ENCODE assay signal across 16 cellular contexts in the genomic region with DNA sequence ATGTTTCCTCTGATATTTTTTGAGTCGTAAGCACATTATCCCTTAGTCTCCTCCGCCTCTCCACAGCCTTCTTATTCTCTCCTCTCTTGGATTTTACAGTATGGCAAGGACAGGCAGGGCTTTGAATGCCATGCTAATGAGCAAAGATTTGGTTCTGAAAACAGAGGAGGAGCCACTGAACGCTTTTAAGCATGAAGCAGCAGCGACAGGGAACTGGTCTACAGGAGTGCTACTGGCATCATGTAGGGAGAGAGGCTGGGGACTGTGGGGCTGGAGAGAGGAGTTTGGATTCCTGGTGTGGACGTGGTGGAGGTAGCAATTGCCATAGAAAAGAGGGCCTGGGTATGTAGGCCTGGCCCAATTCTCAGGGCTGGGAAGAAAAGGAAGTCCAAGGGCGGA.
"Had no signal": no experiment of that assay in that cellular context is flagged by ENCODE, and none has a peak within 500 bp of the region (broad histone marks: within the 10 kb centered on the region; RNA-seq: fewer than 3 reads in every experiment).

No MANE protein-coding gene starts in this region.

- H3K4me1 Mint-ChIP-seq: stimulated activated naive B cell treated with anti-CD40 and anti-IgM and Interleukin-4, amounts not matched to agents 10 μg/mL and 1 μg/mL and 100 μg/mL, for 72 hours had no signal

- H3K27ac ChIP-seq: ascending aorta, cardiac muscle cell, heart right ventricle, right lobe of liver, spleen, WERI-Rb-1 had no signal

- H3K9me3 ChIP-seq: ascending aorta, heart right ventricle, right lobe of liver, spleen, tibial nerve had no signal

- H3K36me3 ChIP-seq: ascending aorta, cardiac muscle cell, heart right ventricle, right lobe of liver, spleen, tibial nerve, WERI-Rb-1 had no signal

- DNase-seq: activated CD4-positive, alpha-beta T cell treated with anti-CD3 and anti-CD28 coated beads for 48 hours; activated naive CD4-positive, alpha-beta T cell; heart right ventricle; naive thymus-derived CD4-positive, alpha-beta T cell; right lobe of liver; spleen; stimulated activated CD4-positive, alpha-beta T cell treated with anti-CD3 and anti-CD28 coated beads, Interleukin-2, amount 100 ng/mL, for 24 hours; stimulated activated naive B cell treated with anti-CD40 and anti-IgM and Interleukin-4, amounts not matched to agents 10 μg/mL and 1 μg/mL and 100 μg/mL, for 72 hours; WERI-Rb-1 had no signal

- H3K9me3 Mint-ChIP-seq: activated T-helper 1 cell treated with anti-CD3 and anti-CD28 coated beads, Interleukin-12 subunit alpha, Interleukin-12 subunit beta, Interleukin-2, Interleukin-4 antibody, amounts not matched to agents 30 ng/mL and 10 ng/mL and 1 ng/mL, durations not matched to agents 14 hours and 24 hours and 36 hours; naive thymus-derived CD4-positive, alpha-beta T cell; stimulated activated naive B cell treated with anti-CD40 and anti-IgM and Interleukin-4, amounts not matched to agents 10 μg/mL and 1 μg/mL and 100 μg/mL, for 72 hours had no signal

- H3K4me3 ChIP-seq: ascending aorta, cardiac muscle cell, heart right ventricle, right lobe of liver, spleen, tibial nerve had no signal

- H3K27ac Mint-ChIP-seq: activated T-helper 1 cell treated with anti-CD3 and anti-CD28 coated beads, Interleukin-12 subunit alpha, Interleukin-12 subunit beta, Interleukin-2, Interleukin-4 antibody, amounts not matched to agents 30 ng/mL and 10 ng/mL and 1 ng/mL, durations not matched to agents 14 hours and 24 hours and 36 hours; stimulated activated naive B cell treated with anti-CD40 and anti-IgM and Interleukin-4, amounts not matched to agents 10 μg/mL and 1 μg/mL and 100 μg/mL, for 72 hours had no signal

- FAIRE-seq: colon, endothelial cell of umbilical vein, islet of Langerhans had no signal

- H3K4me3 Mint-ChIP-seq: activated T-helper 1 cell treated with anti-CD3 and anti-CD28 coated beads, Interleukin-12 subunit alpha, Interleukin-12 subunit beta, Interleukin-2, Interleukin-4 antibody, amounts not matched to agents 30 ng/mL and 10 ng/mL and 1 ng/mL, durations not matched to agents 14 hours and 24 hours and 36 hours; naive thymus-derived CD4-positive, alpha-beta T cell; stimulated activated naive B cell treated with anti-CD40 and anti-IgM and Interleukin-4, amounts not matched to agents 10 μg/mL and 1 μg/mL and 100 μg/mL, for 72 hours had no signal

- H3K36me3 Mint-ChIP-seq: naive thymus-derived CD4-positive, alpha-beta T cell; stimulated activated naive B cell treated with anti-CD40 and anti-IgM and Interleukin-4, amounts not matched to agents 10 μg/mL and 1 μg/mL and 100 μg/mL, for 72 hours had no signal

- H3K27me3 ChIP-seq: ascending aorta, cardiac muscle cell, heart right ventricle, right lobe of liver, spleen, tibial nerve had no signal

- H3K4me1 ChIP-seq: ascending aorta, right lobe of liver, tibial nerve had no signal
